ENCODE assay signal across 8 cellular contexts in the genomic region with DNA sequence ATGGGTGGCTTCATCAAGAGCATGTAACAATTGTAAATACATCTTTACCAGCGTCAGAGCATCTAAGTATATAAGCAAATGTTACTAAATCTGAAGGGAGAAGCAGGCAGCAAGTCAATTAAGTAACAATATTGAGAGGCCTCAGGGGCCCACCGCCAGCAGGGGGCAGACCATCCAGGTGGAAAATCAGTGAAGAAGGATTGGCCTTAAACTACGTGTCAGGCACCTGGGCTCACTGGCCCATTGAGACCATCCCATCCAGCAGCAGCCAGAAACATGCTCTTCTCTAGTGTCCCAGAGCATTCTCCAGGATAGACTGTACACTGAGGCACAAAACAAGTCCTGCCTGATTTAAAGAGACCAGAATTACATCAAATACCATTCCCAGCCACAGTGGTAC.
DNase-seq lines count a peak whose midpoint lies in the region; ATAC-seq and TF ChIP-seq lines count a peak whose summit lies in the region.

No MANE protein-coding gene starts in this region.

- H3K4me1 Mint-ChIP-seq in WTC11 = peaks cover 22% of the 10 kb centered on the region

- POLR2A ChIA-PET in WTC11 (lab: Charles Lee) = no interaction called here

- peak; percentile 30 to 47 for DNase-seq in NCI-H524 (lab: John Stamatoyannopoulos, UW)
- DNase-seq in NCI-H524 treated with DMSO at 0.1 percent for 48 hours (lab: John Stamatoyannopoulos, UW) = no peak
- peak; percentile 87 for DNase-seq in WTC11 (ENCODE audit: low spot score)
- DNase-seq in left cardiac atrium = peak; percentile 44
- DNase-seq in stimulated activated CD4-positive, alpha-beta T cell treated with anti-CD3 and anti-CD28 coated beads, TNF-alpha, amount 100 ng/mL, for 48 hours (ENCODE audit: low read depth in 3 of 3) = peak; percentile 8 to 14 (median 14)
- no peak for DNase-seq in middle frontal gyrus (ENCODE audit: extremely low spot score, low spot score)
- no peak for DNase-seq in NCI-H1048 (lab: John Stamatoyannopoulos, UW)

- H3K27ac Mint-ChIP-seq in WTC11 = no peak overlapping the region

- peaks cover 3% of the 10 kb centered on the region; the same call in 1 of the 2 replicates for H3K27me3 Mint-ChIP-seq in WTC11 (ENCODE audit: low read depth)

- H3K36me3 Mint-ChIP-seq in WTC11 = no peaks in the 10 kb centered on the region; the same call in 1 of the 2 replicates

- ATAC-seq in HG03175 (IDR thresholded peaks at IDR 0.05; ENCODE audit: unreplicated experiment) (peak; percentile 47), WTC11 (peak; percentile 91), left cardiac atrium (no peak)

- CTCF ChIA-PET in WTC11 (lab: Charles Lee) = interaction anchor here (0.8 to 2.4 kb wide), 3 partner anchors 11 to 139 kb away, joined by 3 to 9 read pairs (median 3); no protein-coding TSS in a partner anchor

- no peak overlapping the region for H3K4me3 Mint-ChIP-seq in WTC11

- peak; percentile 83 for TF ChIP-seq CTCF in WTC11 (IDR thresholded peaks at IDR 0.05)

- intact Hi-C loops in left cardiac atrium (cut with DNase I) = loop anchor here (5.0 to 10.0 kb wide), 2 partner anchors 690 to 693 kb away; no protein-coding TSS in a partner anchor

- peaks cover 7% of the 10 kb centered on the region for H3K9me3 Mint-ChIP-seq in WTC11

TF ChIP-seq in WTC11, 78 proteins besides CTCF, POLR2A, EP300 and RAD21:
- TF ChIP-seq GRHL2 (CRISPR knock-in tag; IDR thresholded peaks at IDR 0.05; ENCODE audit: insufficient replicate concordance, severe bottlenecking) (no peak), IRF2 (CRISPR knock-in tag; IDR thresholded peaks at IDR 0.05; ENCODE audit: borderline replicate concordance, low read depth) (no peak), EMX1 (CRISPR knock-in tag; IDR thresholded peaks at IDR 0.05) (0 out of 2 replicates have a peak, but pooled peaks have one; percentile 38), ESRRA (CRISPR knock-in tag; IDR thresholded peaks at IDR 0.05; ENCODE audit: borderline replicate concordance) (no peak), GABPB1 (CRISPR knock-in tag; IDR thresholded peaks at IDR 0.05) (no peak), ZNF263 (CRISPR knock-in tag; IDR thresholded peaks at IDR 0.05; ENCODE audit: low read depth) (no peak), TP53 (CRISPR knock-in tag; IDR thresholded peaks at IDR 0.05) (no peak), FOXP1 (CRISPR knock-in tag; IDR thresholded peaks at IDR 0.05; ENCODE audit: borderline replicate concordance) (no peak), ETV6 (CRISPR knock-in tag; IDR thresholded peaks at IDR 0.05) (peak; percentile 33; the same call in 1 of the 2 replicates)
- TF ChIP-seq, protein P1, sequence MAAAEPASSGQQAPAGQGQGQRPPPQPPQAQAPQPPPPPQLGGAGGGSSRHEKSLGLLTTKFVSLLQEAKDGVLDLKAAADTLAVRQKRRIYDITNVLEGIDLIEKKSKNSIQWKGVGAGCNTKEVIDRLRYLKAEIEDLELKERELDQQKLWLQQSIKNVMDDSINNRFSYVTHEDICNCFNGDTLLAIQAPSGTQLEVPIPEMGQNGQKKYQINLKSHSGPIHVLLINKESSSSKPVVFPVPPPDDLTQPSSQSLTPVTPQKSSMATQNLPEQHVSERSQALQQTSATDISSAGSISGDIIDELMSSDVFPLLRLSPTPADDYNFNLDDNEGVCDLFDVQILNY (CRISPR knock-in tag; IDR thresholded peaks at IDR 0.05) = no peak
- TF ChIP-seq, protein P2, sequence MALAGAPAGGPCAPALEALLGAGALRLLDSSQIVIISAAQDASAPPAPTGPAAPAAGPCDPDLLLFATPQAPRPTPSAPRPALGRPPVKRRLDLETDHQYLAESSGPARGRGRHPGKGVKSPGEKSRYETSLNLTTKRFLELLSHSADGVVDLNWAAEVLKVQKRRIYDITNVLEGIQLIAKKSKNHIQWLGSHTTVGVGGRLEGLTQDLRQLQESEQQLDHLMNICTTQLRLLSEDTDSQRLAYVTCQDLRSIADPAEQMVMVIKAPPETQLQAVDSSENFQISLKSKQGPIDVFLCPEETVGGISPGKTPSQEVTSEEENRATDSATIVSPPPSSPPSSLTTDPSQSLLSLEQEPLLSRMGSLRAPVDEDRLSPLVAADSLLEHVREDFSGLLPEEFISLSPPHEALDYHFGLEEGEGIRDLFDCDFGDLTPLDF (CRISPR knock-in tag; IDR thresholded peaks at IDR 0.05) = no peak
- TF ChIP-seq, protein P3, sequence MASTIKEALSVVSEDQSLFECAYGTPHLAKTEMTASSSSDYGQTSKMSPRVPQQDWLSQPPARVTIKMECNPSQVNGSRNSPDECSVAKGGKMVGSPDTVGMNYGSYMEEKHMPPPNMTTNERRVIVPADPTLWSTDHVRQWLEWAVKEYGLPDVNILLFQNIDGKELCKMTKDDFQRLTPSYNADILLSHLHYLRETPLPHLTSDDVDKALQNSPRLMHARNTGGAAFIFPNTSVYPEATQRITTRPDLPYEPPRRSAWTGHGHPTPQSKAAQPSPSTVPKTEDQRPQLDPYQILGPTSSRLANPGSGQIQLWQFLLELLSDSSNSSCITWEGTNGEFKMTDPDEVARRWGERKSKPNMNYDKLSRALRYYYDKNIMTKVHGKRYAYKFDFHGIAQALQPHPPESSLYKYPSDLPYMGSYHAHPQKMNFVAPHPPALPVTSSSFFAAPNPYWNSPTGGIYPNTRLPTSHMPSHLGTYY (CRISPR knock-in tag; IDR thresholded peaks at IDR 0.05) = 0 out of 2 replicates have a peak, but pooled peaks have one; percentile 48
TF ChIP-seq in WTC11: peak in this region for 3.

Comparison
In these comparisons a context has a peak if more than half of its experiments do, and no peak if none do; other contexts are left out.
1. DNase-seq: peak in NCI-H524 (2 of 2), WTC11 (single experiment), left cardiac atrium (single experiment) and stimulated activated CD4-positive, alpha-beta T cell treated with anti-CD3 and anti-CD28 coated beads, TNF-alpha, amount 100 ng/mL, for 48 hours (3 of 3); none in NCI-H524 treated with DMSO at 0.1 percent for 48 hours (single experiment), middle frontal gyrus (single experiment) and NCI-H1048 (single experiment).
2. ATAC-seq: peak in HG03175 (single experiment) and WTC11 (single experiment); none in left cardiac atrium (0 of 2).